ENCODE assay signal across 13 cellular contexts in genomic region chr4:168836482-168836881, GRCh38.
A peak's percentile ranks its signal among the peaks of the same experiment; 100 is the strongest.
DNase-seq lines count a peak whose midpoint lies in the region; ATAC-seq and TF ChIP-seq lines count a peak whose summit lies in the region.
"Had no signal": no experiment of that assay in that cellular context is flagged by ENCODE, and none has a peak within 500 bp of the region (broad histone marks: within the 10 kb centered on the region; RNA-seq: fewer than 3 reads in every experiment).

No MANE protein-coding gene starts in this region.

- H3K9ac ChIP-seq in IMR-90 (ENCODE audit: low read depth, low read length): no peak overlapping the region

- no peak overlapping the region for H3K18ac ChIP-seq in IMR-90 (ENCODE audit: low read depth, low read length)

- H3K4ac ChIP-seq in IMR-90 (ENCODE audit: low read depth, low read length): no peak overlapping the region

- no peak overlapping the region for H4K5ac ChIP-seq in IMR-90 (ENCODE audit: low read depth, low read length)

- dilution Hi-C loops in IMR-90 (cut with HindIII; ENCODE audit: low sequenced_read_pairs, unreplicated experiment): no loop called here

- H3K79me1 ChIP-seq in IMR-90 (ENCODE audit: low read depth in 1 of 2, low read length in 2 of 2): peaks cover 5 to 72% of the 10 kb centered on the region in 2 experiments; a peak in 2 of 4 replicates

- CTCF ChIA-PET in IMR-90 (lab: Yijun Ruan, JAX): interaction anchor here (0.9 kb wide), 1 partner anchor 28 kb away, joined by 4 read pairs; no protein-coding TSS in a partner anchor

- no peak overlapping the region for H2BK120ac ChIP-seq in IMR-90 (ENCODE audit: low read depth, low read length)

- no peak overlapping the region for H3K14ac ChIP-seq in IMR-90 (replicated peaks; ENCODE audit: low read depth, low read length)

- H3K27me3 ChIP-seq in IMR-90 (ENCODE audit: control insufficient read depth, insufficient read depth, low read length): no peaks in the 10 kb centered on the region
- H3K27me3 ChIP-seq: BE2C, MG63 had no signal

- in situ Hi-C loops in IMR-90 (cut with MboI; ENCODE audit: low sequenced_read_pairs): no loop called here

- H3K27ac ChIP-seq in C4-2B: peak overlapping the region; percentile 67; the same call in 1 of the 2 replicates
- no peak overlapping the region for H3K27ac ChIP-seq in IMR-90 (ENCODE audit: insufficient read depth, low read length)
- H3K27ac ChIP-seq in epithelial cell of prostate: peak overlapping the region; percentile 1

- peak overlapping the region; percentile 6 for H2AK9ac ChIP-seq in IMR-90 (replicated peaks; ENCODE audit: low read depth, low read length, poor library complexity)

- no peak for ATAC-seq in IMR-90 (ENCODE audit: low read depth)

- H2BK5ac ChIP-seq in IMR-90 (ENCODE audit: low read depth, low read length, poor library complexity, severe bottlenecking): no peak overlapping the region

- H2BK15ac ChIP-seq in IMR-90 (ENCODE audit: low read depth, low read length): no peak overlapping the region

- TF ChIP-seq CTCF in C4-2B (conservative IDR thresholded peaks at IDR 0.05) (no peak), IMR-90 (conservative IDR thresholded peaks at IDR 0.05; ENCODE audit: low read depth, low read length) (no peak)

- H3K9me1 ChIP-seq in IMR-90 (ENCODE audit: insufficient read depth, low read length): peaks cover 40% of the 10 kb centered on the region

- H3K4me1 ChIP-seq in IMR-90 (ENCODE audit: control insufficient read depth, insufficient read depth, low read length): peaks cover 26% of the 10 kb centered on the region
- H3K4me1 ChIP-seq: BE2C had no signal

- no peak overlapping the region for H3K4me2 ChIP-seq in IMR-90 (ENCODE audit: low read depth, low read length)

- no peak for DNase-seq in IMR-90
- DNase-seq in epithelial cell of prostate (ENCODE audit: low read depth, low spot score): no peak
- DNase-seq in putamen (ENCODE audit: low spot score): peak; percentile 56
- no peak for DNase-seq in posterior cingulate gyrus
- DNase-seq in DMS114 treated with DMSO at 0.1 percent for 48 hours (lab: John Stamatoyannopoulos, UW; ENCODE audit: unreplicated experiment): no peak
- DNase-seq in NK-92 treated with Interleukin-12 subunit alpha and Interleukin-12 subunit beta, amount 100 ng/mL, for 24 hours (lab: John Stamatoyannopoulos, UW): no peak
- no peak for DNase-seq in NCI-H1092 (lab: John Stamatoyannopoulos, UW)
- DNase-seq: activated naive CD4-positive, alpha-beta T cell treated with anti-CD3 and anti-CD28 coated beads for 36 hours; BE2C; MG63; NCI-H187 treated with DMSO at 0.1 percent for 48 hours; NCI-H524 had no signal

- WGBS in IMR-90 (ENCODE audit: extremely low coverage in 2 of 2, insufficient read length in 1 of 2), 2 experiments: no CpG with 5 or more reads among the region's 9 CpGs

- TF ChIP-seq RAD21 in IMR-90 (IDR thresholded peaks at IDR 0.05; ENCODE audit: low read length): no peak

- peak overlapping the region; percentile 15; the same call in 1 of the 2 replicates for H3K23ac ChIP-seq in IMR-90 (ENCODE audit: low read depth, low read length)

- H3K56ac ChIP-seq in IMR-90 (ENCODE audit: extremely low read depth, insufficient read depth, low read length): no peak overlapping the region

- POLR2A ChIA-PET in IMR-90 (lab: Charles Lee; ENCODE audit: unreplicated experiment): interaction anchor here (0.6 kb wide), 1 partner anchor 189 kb away, joined by 3 read pairs; no protein-coding TSS in a partner anchor

- TF ChIP-seq POLR2A in IMR-90 (IDR thresholded peaks at IDR 0.05; ENCODE audit: low read depth, low read length): no peak

- H2AK5ac ChIP-seq in IMR-90 (ENCODE audit: low read depth, low read length): no peak overlapping the region

- intact Hi-C loops in IMR-90 (cut with micrococcal nuclease) (loop anchor here (10.0 kb wide), 1 partner anchor 652 kb away; no protein-coding TSS in a partner anchor), posterior cingulate gyrus (cut with DNase I) (no loop called here)

- BruUV-seq in IMR-90 (replicated peaks; lab: Mats Ljungman, UMichigan): no TSS peak

- no peaks in the 10 kb centered on the region for H3K9me3 ChIP-seq in IMR-90 (ENCODE audit: control insufficient read depth, insufficient read depth, low read length)
- H3K9me3 ChIP-seq: BE2C, MG63 had no signal

- H4K8ac ChIP-seq in IMR-90 (ENCODE audit: low read depth in 2 of 2, low read length in 2 of 2): no peak overlapping the region

- peaks cover 20% of the 10 kb centered on the region for H3K36me3 ChIP-seq in IMR-90 (ENCODE audit: control insufficient read depth, insufficient read depth, low read length)
- H3K36me3 ChIP-seq: BE2C had no signal

- H4K91ac ChIP-seq in IMR-90 (ENCODE audit: insufficient read depth, low read depth, low read length): no peak overlapping the region

- H3K4me3 ChIP-seq in IMR-90 (ENCODE audit: insufficient read depth, low read depth, low read length): no peak overlapping the region
- H3K4me3 ChIP-seq: MG63 had no signal

- H2BK20ac ChIP-seq in IMR-90 (ENCODE audit: low read depth, low read length): no peak overlapping the region

- no peak overlapping the region for H2AFZ ChIP-seq in IMR-90 (replicated peaks; ENCODE audit: low read length, poor library complexity)

- peaks cover 85% of the 10 kb centered on the region for H4K20me1 ChIP-seq in IMR-90 (ENCODE audit: insufficient read depth, low read length)

TF ChIP-seq in IMR-90, 13 proteins besides CTCF, POLR2A, EP300 and RAD21:
- TF ChIP-seq USF2 (IDR thresholded peaks at IDR 0.05; ENCODE audit: low read depth, low read length) (no peak), RFX5 (IDR thresholded peaks at IDR 0.05; ENCODE audit: low read depth, low read length) (no peak), NFE2L2 (IDR thresholded peaks at IDR 0.05; ENCODE audit: low read depth, low read length) (no peak), MXI1 (IDR thresholded peaks at IDR 0.05; ENCODE audit: borderline replicate concordance, low read depth, low read length) (no peak), MAFK (IDR thresholded peaks at IDR 0.05; ENCODE audit: low read depth, low read length) (no peak), CHD1 (IDR thresholded peaks at IDR 0.05; ENCODE audit: low read depth, low read length) (no peak), BHLHE40 (IDR thresholded peaks at IDR 0.05; ENCODE audit: low read depth, low read length) (no peak), SMC3 (IDR thresholded peaks at IDR 0.05; ENCODE audit: low read depth, low read length) (no peak), FOS (IDR thresholded peaks at IDR 0.05; ENCODE audit: low read depth, low read length) (no peak), CEBPB (IDR thresholded peaks at IDR 0.05; ENCODE audit: low read depth, low read length) (no peak), RCOR1 (IDR thresholded peaks at IDR 0.05; ENCODE audit: insufficient replicate concordance, low read length) (no peak)
- TF ChIP-seq, protein P1, sequence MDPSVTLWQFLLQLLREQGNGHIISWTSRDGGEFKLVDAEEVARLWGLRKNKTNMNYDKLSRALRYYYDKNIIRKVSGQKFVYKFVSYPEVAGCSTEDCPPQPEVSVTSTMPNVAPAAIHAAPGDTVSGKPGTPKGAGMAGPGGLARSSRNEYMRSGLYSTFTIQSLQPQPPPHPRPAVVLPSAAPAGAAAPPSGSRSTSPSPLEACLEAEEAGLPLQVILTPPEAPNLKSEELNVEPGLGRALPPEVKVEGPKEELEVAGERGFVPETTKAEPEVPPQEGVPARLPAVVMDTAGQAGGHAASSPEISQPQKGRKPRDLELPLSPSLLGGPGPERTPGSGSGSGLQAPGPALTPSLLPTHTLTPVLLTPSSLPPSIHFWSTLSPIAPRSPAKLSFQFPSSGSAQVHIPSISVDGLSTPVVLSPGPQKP (IDR thresholded peaks at IDR 0.05; ENCODE audit: borderline replicate concordance, low read depth, low read length): no peak
TF ChIP-seq in IMR-90: peak in this region for 0.
